In the genomic region with DNA sequence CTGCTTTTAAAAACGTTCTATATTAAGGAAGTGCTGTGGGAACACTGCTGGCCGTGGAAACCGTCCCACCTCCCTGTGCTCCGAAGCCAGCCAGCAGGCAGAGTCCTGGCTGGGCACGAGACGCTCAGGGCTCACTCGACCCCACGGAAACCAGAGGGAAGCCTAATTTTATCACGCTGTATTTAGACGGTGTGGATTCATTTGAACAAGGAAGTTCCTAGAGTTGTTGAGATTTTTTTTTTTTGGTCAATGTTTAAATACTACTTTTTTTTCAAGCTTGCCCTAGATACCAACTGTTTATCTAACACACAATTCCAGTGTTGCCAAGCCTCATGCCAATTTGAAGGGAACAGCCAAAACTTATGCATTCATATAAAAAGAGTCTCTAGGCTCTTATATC, we compare ENCODE assay signal across 11 cellular contexts. TPM values are rescaled to one million over a fixed set of nuclear protein-coding genes. Genes with fewer than 3 reads are reported as not detected.
A peak's percentile ranks its signal among the peaks of the same experiment; 100 is the strongest.
DNase-seq lines count a peak whose midpoint lies in the region; TF ChIP-seq lines count a peak whose summit lies in the region.
"Had no signal": no experiment of that assay in that cellular context is flagged by ENCODE, and none has a peak within 500 bp of the region (broad histone marks: within the 10 kb centered on the region; RNA-seq: fewer than 3 reads in every experiment).

No MANE protein-coding gene starts in this region.

- TF ChIP-seq POLR2A in thyroid gland (IDR thresholded peaks at IDR 0.05) = peak in 1 of 2 donors; percentile 33

- TF ChIP-seq CTCF in ascending aorta (IDR thresholded peaks at IDR 0.05) = no peak
- no peak for TF ChIP-seq CTCF in thyroid gland (IDR thresholded peaks at IDR 0.05)

- WGBS in thyroid gland, 2 donors = 0 to 1% methylated on average over 10 of the region's 10 CpGs

- H3K4me3 ChIP-seq in ascending aorta = peak overlapping the region; percentile 8 to 46
- H3K4me3 ChIP-seq in thyroid gland (replicated peaks in 1 of 3) = no peak overlapping the region
- no peak overlapping the region for H3K4me3 ChIP-seq in H7 (ENCODE audit: insufficient read depth, low read depth, low read length)

- CTCF ChIA-PET in activated CD4-positive, alpha-beta memory T cell treated with anti-CD3 and anti-CD28 coated beads for 36 hours (lab: Charles Lee) = interaction anchor here (0.9 kb wide), 1 partner anchor 8 kb away, joined by 3 read pairs; no protein-coding TSS in a partner anchor

- H3K4me1 ChIP-seq in ascending aorta = peaks cover 19 to 51% of the 10 kb centered on the region in 2 donors
- peaks cover 76 to 79% of the 10 kb centered on the region in 2 donors for H3K4me1 ChIP-seq in thyroid gland

- H3K27me3 ChIP-seq in ascending aorta (no peaks in the 10 kb centered on the region), thyroid gland (no peaks in the 10 kb centered on the region), H7 (ENCODE audit: control insufficient read depth, insufficient read depth, low read length) (no peaks in the 10 kb centered on the region)

- H3K4me1 Mint-ChIP-seq in activated CD4-positive, alpha-beta memory T cell treated with anti-CD3 and anti-CD28 coated beads for 36 hours (ENCODE audit: low read depth) = peaks cover 2% of the 10 kb centered on the region

- no peak overlapping the region for H3K4me3 Mint-ChIP-seq in activated CD4-positive, alpha-beta memory T cell treated with anti-CD3 and anti-CD28 coated beads for 36 hours
- H3K4me3 Mint-ChIP-seq: activated CD8-positive, alpha-beta T cell treated with anti-CD3 and anti-CD28 coated beads, Interleukin-2, amount 10 ng/mL, durations not matched to agents 7 days and 5 days; activated naive CD8-positive, alpha-beta T cell treated with anti-CD3 and anti-CD28 coated beads, Interleukin-2, amount 10 ng/mL, durations not matched to agents 7 days and 5 days; memory B cell had no signal

- DNase-seq in ascending aorta (ENCODE audit: low spot score in 2 of 2) (peak in 1 of 2 donors; percentile 84), globus pallidus (ENCODE audit: low spot score) (peak; percentile 31), mucosa of gallbladder (ENCODE audit: low spot score) (peak; percentile 36), thyroid gland (peak; percentile 65 to 66), H7 (no peak)
- DNase-seq in stimulated activated CD4-positive, alpha-beta T cell treated with anti-CD3 and anti-CD28 coated beads, Interleukin-2, amount 100 ng/mL, for 24 hours = no peak
- no peak for DNase-seq in activated CD4-positive, alpha-beta memory T cell treated with anti-CD3 and anti-CD28 coated beads for 36 hours
- DNase-seq: activated CD8-positive, alpha-beta T cell treated with anti-CD3 and anti-CD28 coated beads, Interleukin-2, amount 10 ng/mL, durations not matched to agents 7 days and 5 days; activated naive CD8-positive, alpha-beta T cell treated with anti-CD3 and anti-CD28 coated beads, Interleukin-2, amount 10 ng/mL, durations not matched to agents 7 days and 5 days; NCI-H2029 had no signal

- no peaks in the 10 kb centered on the region for H3K9me3 ChIP-seq in ascending aorta
- H3K9me3 ChIP-seq in thyroid gland = no peaks in the 10 kb centered on the region

- no peak overlapping the region for H3K27ac Mint-ChIP-seq in activated CD4-positive, alpha-beta memory T cell treated with anti-CD3 and anti-CD28 coated beads for 36 hours
- H3K27ac Mint-ChIP-seq: activated CD8-positive, alpha-beta T cell treated with anti-CD3 and anti-CD28 coated beads, Interleukin-2, amount 10 ng/mL, durations not matched to agents 7 days and 5 days; activated naive CD8-positive, alpha-beta T cell treated with anti-CD3 and anti-CD28 coated beads, Interleukin-2, amount 10 ng/mL, durations not matched to agents 7 days and 5 days; memory B cell had no signal

- H3K9me3 Mint-ChIP-seq in activated CD4-positive, alpha-beta memory T cell treated with anti-CD3 and anti-CD28 coated beads for 36 hours = no peaks in the 10 kb centered on the region
- H3K9me3 Mint-ChIP-seq: activated naive CD8-positive, alpha-beta T cell treated with anti-CD3 and anti-CD28 coated beads, Interleukin-2, amount 10 ng/mL, durations not matched to agents 7 days and 5 days; memory B cell had no signal

- no peaks in the 10 kb centered on the region for H3K27me3 Mint-ChIP-seq in activated CD4-positive, alpha-beta memory T cell treated with anti-CD3 and anti-CD28 coated beads for 36 hours

- POLR2A ChIA-PET in activated CD4-positive, alpha-beta memory T cell treated with anti-CD3 and anti-CD28 coated beads for 36 hours (lab: Charles Lee) = no interaction called here

- intact Hi-C loops in ascending aorta (cut with DNase I) = loop anchor here (2.0 to 5.0 kb wide), 2 partner anchors 38 to 138 kb away; no protein-coding TSS in a partner anchor
- intact Hi-C loops in thyroid gland (cut with DNase I) = no loop called here
- intact Hi-C loops in activated CD4-positive, alpha-beta memory T cell treated with anti-CD3 and anti-CD28 coated beads for 36 hours (cut with micrococcal nuclease) = no loop called here

- H3K36me3 ChIP-seq in ascending aorta = no peaks in the 10 kb centered on the region
- H3K36me3 ChIP-seq in thyroid gland = no peaks in the 10 kb centered on the region
- no peaks in the 10 kb centered on the region for H3K36me3 ChIP-seq in H7 (replicated peaks; ENCODE audit: control insufficient read depth, insufficient read depth, low read length)

- H3K27ac ChIP-seq in ascending aorta (peak overlapping the region; percentile 69 to 90), thyroid gland (peak overlapping the region; percentile 77 to 84 (median 79))

- no peaks in the 10 kb centered on the region for H3K36me3 Mint-ChIP-seq in activated CD4-positive, alpha-beta memory T cell treated with anti-CD3 and anti-CD28 coated beads for 36 hours
- H3K36me3 Mint-ChIP-seq: activated naive CD8-positive, alpha-beta T cell treated with anti-CD3 and anti-CD28 coated beads, Interleukin-2, amount 10 ng/mL, durations not matched to agents 7 days and 5 days; memory B cell had no signal

RNA-seq across cellular contexts. Expression of gene ADCY9, which starts 25.8 kb away (rescaled TPM):
- total RNA-seq in ascending aorta (49.7 TPM), mucosa of gallbladder (34.6 TPM), thyroid gland (100 to 1,000 TPM in 2 of 4 donors, 10 to 100 TPM in 2; 61.4 to 123 (median 94.1) TPM)
- 1 to 10 TPM; 3.8 to 4.9 TPM for total RNA-seq in activated CD4-positive, alpha-beta memory T cell treated with anti-CD3 and anti-CD28 coated beads for 36 hours
- 6.0 and 6.5 TPM in 2 replicates for total RNA-seq in H7 (2014; rRNA removed; shearing (Covaris generic))

Comparison
In these comparisons a context has a peak if more than half of its experiments do, and no peak if none do; other contexts are left out.
1. DNase-seq: peak in globus pallidus (single experiment), mucosa of gallbladder (single experiment) and thyroid gland (2 of 2); none in stimulated activated CD4-positive, alpha-beta T cell treated with anti-CD3 and anti-CD28 coated beads, Interleukin-2, amount 100 ng/mL, for 24 hours (0 of 2), activated CD4-positive, alpha-beta memory T cell treated with anti-CD3 and anti-CD28 coated beads for 36 hours (single experiment) and H7 (single experiment).
2. H3K4me3 ChIP-seq: peak in ascending aorta (2 of 2); none in thyroid gland (0 of 3) and H7 (single experiment).